ENCODE assay signal across 27 cellular contexts in the genomic region with DNA sequence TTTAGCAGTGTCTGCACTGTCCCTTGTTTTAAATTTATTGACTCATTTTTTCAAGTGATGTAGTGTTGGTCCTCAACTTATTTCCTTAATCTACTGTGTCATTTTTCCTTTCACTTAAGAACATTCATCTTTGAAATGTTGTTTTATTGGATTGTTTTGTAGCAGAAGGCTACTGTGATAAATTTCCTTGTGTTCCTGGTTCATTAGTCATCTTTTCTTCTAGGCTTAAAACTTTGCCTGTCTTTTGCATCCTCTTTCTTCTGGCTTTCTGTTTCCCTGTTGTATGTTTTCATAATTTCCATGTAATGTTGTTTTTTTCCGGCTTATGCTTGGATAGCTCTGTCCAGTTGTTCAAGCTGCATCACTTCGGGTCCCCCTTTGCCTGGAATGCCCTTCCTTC.
A peak's percentile ranks its signal among the peaks of the same experiment; 100 is the strongest.
DNase-seq lines count a peak whose midpoint lies in the region; ATAC-seq, FAIRE-seq and TF ChIP-seq lines count a peak whose summit lies in the region.
"Had no signal": no experiment of that assay in that cellular context is flagged by ENCODE, and none has a peak within 500 bp of the region (broad histone marks: within the 10 kb centered on the region; RNA-seq: fewer than 3 reads in every experiment).

No MANE protein-coding gene starts in this region.

- H3K4me1 Mint-ChIP-seq in osteocyte (ENCODE audit: unreplicated experiment) (peaks cover 59% of the 10 kb centered on the region), glutamatergic neuron (ENCODE audit: low read depth, unreplicated experiment) (peaks cover 11% of the 10 kb centered on the region)
- peaks cover 13% of the 10 kb centered on the region for H3K4me1 Mint-ChIP-seq in activated CD8-positive, alpha-beta T cell treated with anti-CD3 and anti-CD28 coated beads for 36 hours (ENCODE audit: low read depth)

- H3K4me2 ChIP-seq in endothelial cell of umbilical vein (ENCODE audit: insufficient read depth, low read length), result peak overlapping the region; percentile 55

- H3K4me3 ChIP-seq in RWPE2 (ENCODE audit: severe bottlenecking) (no peak overlapping the region), endothelial cell of umbilical vein (replicated peaks in 1 of 3; ENCODE audit: insufficient read depth in 1 of 3, low read depth in 1 of 3, low read length in 3 of 3) (no peak overlapping the region)
- H3K4me3 ChIP-seq: heart left ventricle, SK-N-MC, uterus had no signal

- CTCF ChIA-PET in endothelial cell of umbilical vein (lab: Charles Lee), result interaction anchor here (0.9 to 4.9 kb wide), 3 partner anchors 26 to 74 kb away, joined by 3 to 33 read pairs (median 3); no protein-coding TSS in a partner anchor
- CTCF ChIA-PET in activated CD8-positive, alpha-beta T cell treated with anti-CD3 and anti-CD28 coated beads for 36 hours (lab: Charles Lee), result interaction anchor here (0.8 to 1.6 kb wide), 2 partner anchors 36 to 86 kb away, joined by 3 to 4 read pairs; partner anchors contain the start of gene LGR6

- H3K27ac ChIP-seq in RWPE2 (ENCODE audit: poor library complexity, severe bottlenecking) (peak overlapping the region; percentile 93), endothelial cell of umbilical vein (ENCODE audit: insufficient read depth, low read depth, low read length) (peak overlapping the region; percentile 79)
- H3K27ac ChIP-seq: heart left ventricle, SK-N-MC had no signal

- peaks cover 2% of the 10 kb centered on the region for H3K36me3 Mint-ChIP-seq in osteocyte (ENCODE audit: unreplicated experiment)
- no peaks in the 10 kb centered on the region for H3K36me3 Mint-ChIP-seq in activated CD8-positive, alpha-beta T cell treated with anti-CD3 and anti-CD28 coated beads for 36 hours (ENCODE audit: low read depth)
- H3K36me3 Mint-ChIP-seq in glutamatergic neuron (ENCODE audit: unreplicated experiment), result no peaks in the 10 kb centered on the region
- H3K36me3 Mint-ChIP-seq: activated naive CD8-positive, alpha-beta T cell treated with anti-CD3 and anti-CD28 coated beads for 36 hours had no signal

- no peaks in the 10 kb centered on the region for H3K36me3 ChIP-seq in RWPE2 (ENCODE audit: low read depth)
- no peaks in the 10 kb centered on the region for H3K36me3 ChIP-seq in endothelial cell of umbilical vein (ENCODE audit: control insufficient read depth in 2 of 2, extremely low read depth in 1 of 2, insufficient read depth in 2 of 2, low read length in 2 of 2)
- H3K36me3 ChIP-seq: BE2C, heart left ventricle, uterus had no signal

- ATAC-seq in RWPE2 (ENCODE audit: low read depth), result no peak
- no peak for ATAC-seq in activated CD8-positive, alpha-beta T cell treated with anti-CD3 and anti-CD28 coated beads for 36 hours
- ATAC-seq: activated CD4-positive, alpha-beta T cell treated with anti-CD3 and anti-CD28 coated beads for 36 hours; heart left ventricle; left cardiac atrium; stimulated activated naive CD8-positive, alpha-beta T cell treated with anti-CD3 and anti-CD28 coated beads, Interleukin-15, Interleukin-2, amounts not matched to agents 100 U/mL and 50 U/mL, for 24 hours had no signal

- H3K4me3 Mint-ChIP-seq in osteocyte (ENCODE audit: unreplicated experiment) (no peak overlapping the region), glutamatergic neuron (ENCODE audit: unreplicated experiment) (no peak overlapping the region)
- H3K4me3 Mint-ChIP-seq in activated CD8-positive, alpha-beta T cell treated with anti-CD3 and anti-CD28 coated beads for 36 hours, result no peak overlapping the region
- H3K4me3 Mint-ChIP-seq: activated CD4-positive, alpha-beta T cell treated with anti-CD3 and anti-CD28 coated beads for 36 hours; activated naive CD8-positive, alpha-beta T cell treated with anti-CD3 and anti-CD28 coated beads for 36 hours; CD8-positive, alpha-beta memory T cell; H9 had no signal

- peak overlapping the region; percentile 30 for H2AFZ ChIP-seq in endothelial cell of umbilical vein (ENCODE audit: low read depth, low read length)

- no TSS peak for BruUV-seq in endothelial cell of umbilical vein (replicated peaks; lab: Mats Ljungman, UMichigan)

- H3K4me1 ChIP-seq in RWPE2 (ENCODE audit: insufficient read depth, poor library complexity, severe bottlenecking) (peaks cover 51% of the 10 kb centered on the region), endothelial cell of umbilical vein (ENCODE audit: control insufficient read depth, extremely low read depth, insufficient read depth, low read length) (peaks cover 61% of the 10 kb centered on the region)
- H3K4me1 ChIP-seq: uterus had no signal

- H3K27me3 ChIP-seq in RWPE2 (ENCODE audit: insufficient read depth, poor library complexity, severe bottlenecking) (no peaks in the 10 kb centered on the region), endothelial cell of umbilical vein (ENCODE audit: control insufficient read depth in 2 of 2, insufficient read depth in 2 of 2, low read length in 2 of 2) (no peaks in the 10 kb centered on the region)
- H3K27me3 ChIP-seq: BE2C, heart left ventricle, uterus had no signal

- POLR2A ChIA-PET in endothelial cell of umbilical vein (lab: Charles Lee), result no interaction called here
- POLR2A ChIA-PET in activated CD8-positive, alpha-beta T cell treated with anti-CD3 and anti-CD28 coated beads for 36 hours (lab: Charles Lee), result interaction anchor here (0.9 kb wide), 1 partner anchor 134 kb away, joined by 3 read pairs; no protein-coding TSS in a partner anchor

- TF ChIP-seq CTCF in D721Med (IDR thresholded peaks at IDR 0.05; ENCODE audit: insufficient read depth, missing control alignments) (no peak), RWPE2 (IDR thresholded peaks at IDR 0.05; ENCODE audit: poor library complexity, severe bottlenecking) (no peak), endothelial cell of umbilical vein (IDR thresholded peaks at IDR 0.05; ENCODE audit: extremely low read depth in 1 of 2, insufficient read depth in 1 of 2, low read depth in 1 of 2, low read length in 2 of 2) (no peak), osteocyte (IDR thresholded peaks at IDR 0.05) (no peak), glutamatergic neuron (IDR thresholded peaks at IDR 0.05; ENCODE audit: partially characterized antibody, unreplicated experiment) (no peak)
- no peak for TF ChIP-seq CTCF in activated CD8-positive, alpha-beta T cell treated with anti-CD3 and anti-CD28 coated beads for 36 hours (IDR thresholded peaks at IDR 0.05)

- no peak for TF ChIP-seq POLR2A in endothelial cell of umbilical vein (IDR thresholded peaks at IDR 0.05; ENCODE audit: low read depth, low read length)

- DNase-seq in D721Med (ENCODE audit: insufficient read length, low spot score), result no peak
- no peak for DNase-seq in RWPE2 (ENCODE audit: low spot score)
- peak; percentile 76 for DNase-seq in endothelial cell of umbilical vein (ENCODE audit: low read depth, low spot score)
- DNase-seq in osteocyte (ENCODE audit: extremely low spot score, unreplicated experiment), result no peak
- no peak for DNase-seq in 8988T
- no peak for DNase-seq in activated CD8-positive, alpha-beta T cell treated with anti-CD3 and anti-CD28 coated beads for 36 hours
- no peak for DNase-seq in NCI-H69 (lab: John Stamatoyannopoulos, UW)
- no peak for DNase-seq in glutamatergic neuron
- DNase-seq: activated CD4-positive, alpha-beta T cell treated with anti-CD3 and anti-CD28 coated beads for 36 hours; activated effector memory CD4-positive, alpha-beta T cell treated with Interleukin-2 at 50 U/mL for 16 hours; activated naive CD8-positive, alpha-beta T cell treated with anti-CD3 and anti-CD28 coated beads for 36 hours; activated T-cell treated with anti-CD3 and anti-CD28 coated beads for 4 hours; BE2C; CD8-positive, alpha-beta memory T cell; DMS153; GDM1; left cardiac atrium; mammary epithelial cell; NCI-H1417; NCI-H2107; NCI-H446; stimulated activated naive CD8-positive, alpha-beta T cell treated with anti-CD3 and anti-CD28 coated beads, Interleukin-15, Interleukin-2, amounts not matched to agents 100 U/mL and 50 U/mL, for 24 hours; T-helper 2 cell had no signal

- no peaks in the 10 kb centered on the region for H3K9me1 ChIP-seq in endothelial cell of umbilical vein (replicated peaks; ENCODE audit: control insufficient read depth, extremely low read depth, insufficient read depth, low read length)

- intact Hi-C loops in endothelial cell of umbilical vein (cut with micrococcal nuclease), result no loop called here
- intact Hi-C loops in activated CD8-positive, alpha-beta T cell treated with anti-CD3 and anti-CD28 coated beads for 36 hours (cut with micrococcal nuclease), result no loop called here

- FAIRE-seq in D721Med (lab: Jason Lieb, UNC) (peak; percentile 16), endothelial cell of umbilical vein (lab: Jason Lieb, UNC) (peak; percentile 89)

- H3K27me3 Mint-ChIP-seq in osteocyte (ENCODE audit: unreplicated experiment) (no peaks in the 10 kb centered on the region), glutamatergic neuron (ENCODE audit: unreplicated experiment) (peaks cover 7% of the 10 kb centered on the region)
- peaks cover 5% of the 10 kb centered on the region for H3K27me3 Mint-ChIP-seq in activated CD8-positive, alpha-beta T cell treated with anti-CD3 and anti-CD28 coated beads for 36 hours
- H3K27me3 Mint-ChIP-seq: activated CD4-positive, alpha-beta T cell treated with anti-CD3 and anti-CD28 coated beads for 36 hours; activated naive CD8-positive, alpha-beta T cell treated with anti-CD3 and anti-CD28 coated beads for 36 hours had no signal

- H3K9me3 Mint-ChIP-seq in osteocyte (ENCODE audit: unreplicated experiment) (no peaks in the 10 kb centered on the region), glutamatergic neuron (ENCODE audit: unreplicated experiment) (peaks cover 7% of the 10 kb centered on the region)
- no peaks in the 10 kb centered on the region for H3K9me3 Mint-ChIP-seq in activated CD8-positive, alpha-beta T cell treated with anti-CD3 and anti-CD28 coated beads for 36 hours
- H3K9me3 Mint-ChIP-seq: activated naive CD8-positive, alpha-beta T cell treated with anti-CD3 and anti-CD28 coated beads for 36 hours; CD8-positive, alpha-beta memory T cell; H9 had no signal

- H4K20me1 ChIP-seq in endothelial cell of umbilical vein (replicated peaks; ENCODE audit: control insufficient read depth, extremely low read depth, insufficient read depth, low read length), result no peaks in the 10 kb centered on the region

- H3K27ac Mint-ChIP-seq in osteocyte (ENCODE audit: unreplicated experiment) (peak overlapping the region; percentile 95), glutamatergic neuron (ENCODE audit: unreplicated experiment) (no peak overlapping the region)
- no peak overlapping the region for H3K27ac Mint-ChIP-seq in activated CD8-positive, alpha-beta T cell treated with anti-CD3 and anti-CD28 coated beads for 36 hours
- H3K27ac Mint-ChIP-seq: activated CD4-positive, alpha-beta T cell treated with anti-CD3 and anti-CD28 coated beads for 36 hours; activated naive CD8-positive, alpha-beta T cell treated with anti-CD3 and anti-CD28 coated beads for 36 hours; H9 had no signal

- H3K9me3 ChIP-seq in RWPE2 (ENCODE audit: severe bottlenecking) (no peaks in the 10 kb centered on the region), endothelial cell of umbilical vein (replicated peaks; ENCODE audit: control insufficient read depth, insufficient read depth, low read length) (no peaks in the 10 kb centered on the region)
- H3K9me3 ChIP-seq: BE2C, heart left ventricle, uterus had no signal

- peak overlapping the region; percentile 17 for H3K9ac ChIP-seq in endothelial cell of umbilical vein (replicated peaks; ENCODE audit: extremely low read depth, insufficient read depth, low read length)

- dilution Hi-C loops in endothelial cell of umbilical vein (cut with MboI; ENCODE audit: extremely low pct_ligation_motif_present, low sequenced_read_pairs), result no loop called here

- H3K79me2 ChIP-seq in endothelial cell of umbilical vein (ENCODE audit: control insufficient read depth, insufficient read depth, low read length), result no peaks in the 10 kb centered on the region
